1 cellular context compared by ENCODE assay signal in genomic region chr2:237913193-237913917, GRCh38.
TF ChIP-seq lines count a peak whose summit lies in the region.

No MANE protein-coding gene starts in this region.

TF ChIP-seq in HepG2, 621 proteins besides CTCF, POLR2A, EP300 and RAD21 (continued from another document):
- TF ChIP-seq ZNF362 (CRISPR knock-in tag; IDR thresholded peaks at IDR 0.05; ENCODE audit: borderline replicate concordance) = no peak
- TF ChIP-seq ZFP36L1 (CRISPR knock-in tag; IDR thresholded peaks at IDR 0.05) = no peak
- TF ChIP-seq ZNF280B (CRISPR knock-in tag; IDR thresholded peaks at IDR 0.05; ENCODE audit: borderline replicate concordance) = 0 out of 2 replicates have a peak, but pooled peaks have one; percentile 3
TF ChIP-seq in HepG2: peak in this region for 2.
